Comparison of ENCODE assay signal across 24 cellular contexts in the genomic region with DNA sequence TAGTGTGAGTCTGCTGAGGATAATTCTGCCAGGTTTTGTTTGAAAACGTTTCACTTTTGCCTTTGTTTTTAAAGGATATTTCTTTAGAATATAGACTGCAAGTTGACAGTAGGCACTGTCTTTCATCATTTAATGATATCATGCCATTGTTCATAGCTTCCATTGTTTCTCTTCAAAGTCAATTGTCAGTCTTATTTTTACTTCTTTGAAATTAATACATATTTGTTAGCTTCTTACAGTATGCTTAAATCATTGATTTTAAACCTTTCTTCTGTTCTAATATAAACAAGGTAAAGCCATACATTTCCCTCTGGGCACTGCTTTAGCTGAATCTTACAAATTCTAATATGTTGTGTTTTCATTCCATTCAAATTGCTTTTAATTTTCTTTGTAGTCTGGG.
DNase-seq lines count a peak whose midpoint lies in the region; ATAC-seq, FAIRE-seq and TF ChIP-seq lines count a peak whose summit lies in the region.
"Had no signal": no experiment of that assay in that cellular context is flagged by ENCODE, and none has a peak within 500 bp of the region (broad histone marks: within the 10 kb centered on the region; RNA-seq: fewer than 3 reads in every experiment).

No MANE protein-coding gene starts in this region.

- H3K4me1 Mint-ChIP-seq in WTC11 = peaks cover 22% of the 10 kb centered on the region
- H3K4me1 Mint-ChIP-seq: B cell had no signal

- H3K27me3 ChIP-seq in stomach (no peaks in the 10 kb centered on the region), breast epithelium (no peaks in the 10 kb centered on the region)
- H3K27me3 ChIP-seq: BLaER1 treated with 17β-estradiol and CSF1 and Interleukin-3, amounts not matched to agents 10 nM and 100 nM had no signal

- H3K4me2 ChIP-seq in A549 = no peak overlapping the region
- H3K4me2 ChIP-seq: BLaER1 treated with 17β-estradiol and CSF1 and Interleukin-3, amounts not matched to agents 10 nM and 100 nM had no signal

- TF ChIP-seq POLR2A in A549 (IDR thresholded peaks at IDR 0.05; ENCODE audit: low read length) = no peak
- TF ChIP-seq POLR2A in stomach (IDR thresholded peaks at IDR 0.05) = no peak
- TF ChIP-seq POLR2A in breast epithelium (IDR thresholded peaks at IDR 0.05) = no peak

- peaks cover 12% of the 10 kb centered on the region for H3K36me3 Mint-ChIP-seq in WTC11
- H3K36me3 Mint-ChIP-seq: CD8-positive, alpha-beta T cell had no signal

- H3K27ac Mint-ChIP-seq in WTC11 = no peak overlapping the region
- H3K27ac Mint-ChIP-seq: B cell; CD4-positive, alpha-beta T cell; CD8-positive, alpha-beta T cell had no signal

- no peaks in the 10 kb centered on the region for H3K27me3 Mint-ChIP-seq in WTC11 (ENCODE audit: low read depth)
- H3K27me3 Mint-ChIP-seq: CD4-positive, alpha-beta T cell had no signal

- DNase-seq in A549 (ENCODE audit: low read depth in 1 of 2, low spot score in 1 of 2) (no peak), WTC11 (ENCODE audit: low spot score) (no peak), stomach (no peak), breast epithelium (ENCODE audit: low spot score in 2 of 2) (no peak), NCI-H1436 treated with DMSO at 0.1 percent for 48 hours (lab: John Stamatoyannopoulos, UW) (no peak)
- DNase-seq in activated CD4-positive, alpha-beta T cell treated with anti-CD3 and anti-CD28 coated beads, Interleukin-2, amount 50 U/mL, for 4 hours = no peak
- DNase-seq: 8988T; AML-193; Caco-2; Calu3; CD4-positive, alpha-beta T cell; CD8-positive, alpha-beta T cell; DMS79 treated with DMSO at 0.1 percent for 48 hours; GF-D8 had no signal

- ATAC-seq in A549 (no peak), WTC11 (no peak)
- ATAC-seq: CD8-positive, alpha-beta T cell had no signal

- H3K4me3 Mint-ChIP-seq in WTC11 = no peak overlapping the region
- H3K4me3 Mint-ChIP-seq: B cell; CD4-positive, alpha-beta T cell; CD8-positive, alpha-beta T cell had no signal

- intact Hi-C loops in stomach (cut with DNase I; ENCODE audit: low total_unique reads) (no loop called here), breast epithelium (cut with DNase I; ENCODE audit: low total_unique reads) (no loop called here)

- peaks cover 24% of the 10 kb centered on the region for H3K9me3 Mint-ChIP-seq in WTC11

- no peaks in the 10 kb centered on the region for H3K4me1 ChIP-seq in A549
- 0 out of 2 replicates have a peak, but pooled peaks cover 5% of the 10 kb centered on the region for H3K4me1 ChIP-seq in HEK293 (ENCODE audit: control insufficient read depth, insufficient read depth, low read length)
- H3K4me1 ChIP-seq in stomach = peaks cover 7 to 16% (median 12%) of the 10 kb centered on the region in 4 donors
- H3K4me1 ChIP-seq in breast epithelium = no peaks in the 10 kb centered on the region
- H3K4me1 ChIP-seq: Caco-2 had no signal

- POLR2A ChIA-PET in A549 (lab: Yijun Ruan, JAX) (no interaction called here), HEK293 (lab: Yijun Ruan, JAX) (no interaction called here), WTC11 (lab: Charles Lee) (no interaction called here)

- TF ChIP-seq RAD21 in A549 (conservative IDR thresholded peaks at IDR 0.05 in 1 of 2, IDR thresholded peaks at IDR 0.05 in 1 of 2) = no peak

- H3K4me3 ChIP-seq in A549 (no peak overlapping the region), HEK293 (ENCODE audit: low read depth, low read length) (no peak overlapping the region), stomach (no peak overlapping the region), breast epithelium (no peak overlapping the region)
- H3K4me3 ChIP-seq: BLaER1 treated with 17β-estradiol and CSF1 and Interleukin-3, amounts not matched to agents 10 nM and 100 nM had no signal

- FAIRE-seq in A549 (lab: Jason Lieb, UNC) = peak; percentile 90
- FAIRE-seq in islet of Langerhans (lab: Jason Lieb, UNC) = peak; percentile 81
- FAIRE-seq: A204.1, D721Med, G401.6, GM12891, GM19239 had no signal

- TF ChIP-seq CTCF in A549 (IDR thresholded peaks at IDR 0.05) = no peak
- no peak for TF ChIP-seq CTCF in HEK293 (tag by site-specific recombination; IDR thresholded peaks at IDR 0.05)
- TF ChIP-seq CTCF in WTC11 (IDR thresholded peaks at IDR 0.05) = no peak
- TF ChIP-seq CTCF in stomach (IDR thresholded peaks at IDR 0.05) = no peak
- no peak for TF ChIP-seq CTCF in breast epithelium (IDR thresholded peaks at IDR 0.05)

- peaks cover 20% of the 10 kb centered on the region for H3K9me3 ChIP-seq in A549
- H3K9me3 ChIP-seq in HEK293 (ENCODE audit: control insufficient read depth, insufficient read depth, low read depth, low read length) = no peaks in the 10 kb centered on the region
- peaks cover 0 to 20% (median 8%) of the 10 kb centered on the region in 4 donors for H3K9me3 ChIP-seq in stomach
- H3K9me3 ChIP-seq in breast epithelium = peaks cover 8 to 11% of the 10 kb centered on the region in 2 donors

- no peak for TF ChIP-seq EP300 in A549 (IDR thresholded peaks at IDR 0.05)
- no peak for TF ChIP-seq EP300 in stomach (IDR thresholded peaks at IDR 0.05)

- H3K36me3 ChIP-seq in HEK293 (ENCODE audit: control insufficient read depth in 2 of 2, insufficient read depth in 1 of 2, low read length in 2 of 2) = no peaks in the 10 kb centered on the region
- H3K36me3 ChIP-seq in stomach = no peaks in the 10 kb centered on the region
- H3K36me3 ChIP-seq in breast epithelium = no peaks in the 10 kb centered on the region
- H3K36me3 ChIP-seq: BLaER1 treated with 17β-estradiol and CSF1 and Interleukin-3, amounts not matched to agents 10 nM and 100 nM had no signal

- no peak overlapping the region for H3K27ac ChIP-seq in A549
- no peak overlapping the region for H3K27ac ChIP-seq in HEK293 (ENCODE audit: extremely low read depth, low read depth, low read length)
- no peak overlapping the region for H3K27ac ChIP-seq in stomach
- no peak overlapping the region for H3K27ac ChIP-seq in breast epithelium
- H3K27ac ChIP-seq: BLaER1 treated with 17β-estradiol and CSF1 and Interleukin-3, amounts not matched to agents 10 nM and 100 nM; C4-2B had no signal

- CTCF ChIA-PET in A549 (lab: Yijun Ruan, JAX) (interaction anchor here (0.5 kb wide), 1 partner anchor 870 kb away, joined by 3 read pairs; no protein-coding TSS in a partner anchor), HEK293 (lab: Yijun Ruan, JAX) (interaction anchor here (0.7 to 1.7 kb wide), 3 partner anchors 27 to 54 kb away, joined by 3 to 6 read pairs (median 3); no protein-coding TSS in a partner anchor), WTC11 (lab: Charles Lee) (interaction anchor here (1.6 to 1.8 kb wide), 2 partner anchors 26 to 649 kb away, joined by 4 to 6 read pairs; no protein-coding TSS in a partner anchor)

- 7% methylated on average over 1 of the region's 1 CpG for WGBS in A549 (ENCODE audit: missing lambda C conversion rate)
- WGBS in stomach, 5 donors = 72 to 83% (median 78%) methylated on average over 1 of the region's 1 CpG

TF ChIP-seq in A549, 52 proteins besides CTCF, POLR2A, EP300 and RAD21:
- no peak for TF ChIP-seq NPAS2 (CRISPR knock-in tag; IDR thresholded peaks at IDR 0.05; ENCODE audit: borderline replicate concordance)

TF ChIP-seq in HEK293, 187 proteins besides CTCF, POLR2A, EP300 and RAD21:
- TF ChIP-seq SETDB1 (IDR thresholded peaks at IDR 0.05; ENCODE audit: insufficient read length, low read length) = peak; percentile 83
- TF ChIP-seq, protein P1, sequence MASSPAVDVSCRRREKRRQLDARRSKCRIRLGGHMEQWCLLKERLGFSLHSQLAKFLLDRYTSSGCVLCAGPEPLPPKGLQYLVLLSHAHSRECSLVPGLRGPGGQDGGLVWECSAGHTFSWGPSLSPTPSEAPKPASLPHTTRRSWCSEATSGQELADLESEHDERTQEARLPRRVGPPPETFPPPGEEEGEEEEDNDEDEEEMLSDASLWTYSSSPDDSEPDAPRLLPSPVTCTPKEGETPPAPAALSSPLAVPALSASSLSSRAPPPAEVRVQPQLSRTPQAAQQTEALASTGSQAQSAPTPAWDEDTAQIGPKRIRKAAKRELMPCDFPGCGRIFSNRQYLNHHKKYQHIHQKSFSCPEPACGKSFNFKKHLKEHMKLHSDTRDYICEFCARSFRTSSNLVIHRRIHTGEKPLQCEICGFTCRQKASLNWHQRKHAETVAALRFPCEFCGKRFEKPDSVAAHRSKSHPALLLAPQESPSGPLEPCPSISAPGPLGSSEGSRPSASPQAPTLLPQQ (tag by site-specific recombination; IDR thresholded peaks at IDR 0.05) = no peak
TF ChIP-seq in HEK293: peak in this region for 1.

TF ChIP-seq in WTC11, 78 proteins besides CTCF, POLR2A, EP300 and RAD21:
- peak; percentile 86; the same call in 1 of the 2 replicates for TF ChIP-seq ZNF317 (CRISPR knock-in tag; IDR thresholded peaks at IDR 0.05; ENCODE audit: borderline replicate concordance, low read depth)
- TF ChIP-seq NR3C1 (CRISPR knock-in tag; conservative IDR thresholded peaks at IDR 0.05; ENCODE audit: low read depth) = no peak
TF ChIP-seq in WTC11: peak in this region for 1.
